8 cellular contexts compared by ENCODE assay signal in the genomic region with DNA sequence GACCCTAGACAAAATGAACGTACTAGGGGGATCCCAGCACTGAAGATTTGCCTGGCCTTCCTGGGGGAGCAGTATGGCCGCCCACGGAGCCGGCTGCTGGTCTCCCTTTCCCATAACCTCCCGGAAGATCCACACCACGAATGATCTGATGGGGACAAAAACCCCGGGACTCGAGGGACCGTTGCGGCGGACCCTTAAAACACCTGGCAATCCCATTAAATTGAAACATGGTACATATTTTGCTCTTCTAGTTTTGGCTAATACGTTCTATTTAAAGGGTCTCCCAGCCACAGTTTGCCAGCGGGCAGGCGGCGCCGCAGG. TPM values are rescaled to one million over a fixed set of nuclear protein-coding genes. Genes with fewer than 3 reads are reported as not detected.
A peak's percentile ranks its signal among the peaks of the same experiment; 100 is the strongest.
DNase-seq lines count a peak whose midpoint lies in the region; ATAC-seq and TF ChIP-seq lines count a peak whose summit lies in the region.

No MANE protein-coding gene starts in this region.

- DNase-seq in WERI-Rb-1 (no peak), glutamatergic neuron (no peak), NOMO-1 (lab: John Stamatoyannopoulos, UW; ENCODE audit: unreplicated experiment in 2 of 2) (no peak), cerebellar cortex (ENCODE audit: low spot score) (no peak), dermis blood vessel endothelial cell (no peak)

- no peaks in the 10 kb centered on the region for H3K9me3 ChIP-seq in WERI-Rb-1 (ENCODE audit: severe bottlenecking)

- peaks cover 5% of the 10 kb centered on the region for H3K27me3 ChIP-seq in WERI-Rb-1 (ENCODE audit: insufficient read depth, low read depth, severe bottlenecking)

- no peaks in the 10 kb centered on the region for H3K9me3 Mint-ChIP-seq in glutamatergic neuron (ENCODE audit: unreplicated experiment)

- H3K36me3 Mint-ChIP-seq in glutamatergic neuron (ENCODE audit: unreplicated experiment) = no peaks in the 10 kb centered on the region

- H3K27me3 Mint-ChIP-seq in glutamatergic neuron (ENCODE audit: unreplicated experiment) = peaks cover 6% of the 10 kb centered on the region

- TF ChIP-seq CTCF in WERI-Rb-1 (IDR thresholded peaks at IDR 0.05; ENCODE audit: low read depth, low read length) (no peak), glutamatergic neuron (IDR thresholded peaks at IDR 0.05; ENCODE audit: partially characterized antibody, unreplicated experiment) (no peak)

- H3K4me3 ChIP-seq in WERI-Rb-1 (ENCODE audit: low read depth, low read length) (peak overlapping the region; percentile 82; the same call in 1 of the 2 replicates), skin epidermis (peak overlapping the region; percentile 64 to 88 (median 74))

- ATAC-seq in GM21526 (IDR thresholded peaks at IDR 0.05; ENCODE audit: low FRiP score, unreplicated experiment) (peak; percentile 6), HG03342 (IDR thresholded peaks at IDR 0.05; ENCODE audit: unreplicated experiment) (no peak)

- no peaks in the 10 kb centered on the region for H3K4me1 Mint-ChIP-seq in glutamatergic neuron (ENCODE audit: low read depth, unreplicated experiment)

- peak overlapping the region; percentile 79 for H3K4me3 Mint-ChIP-seq in glutamatergic neuron (ENCODE audit: unreplicated experiment)

- H3K27ac Mint-ChIP-seq in glutamatergic neuron (ENCODE audit: unreplicated experiment) = peak overlapping the region; percentile 75

- no peaks in the 10 kb centered on the region for H3K36me3 ChIP-seq in WERI-Rb-1

- H3K27ac ChIP-seq in WERI-Rb-1 (peak overlapping the region; percentile 50), skin epidermis (peak overlapping the region in 20 of 21 experiments; percentile 68 to 97 (median 92))

RNA-seq across cellular contexts. Expression of a gene that starts 45.2 kb away (rescaled TPM):
- 67.6 TPM for total RNA-seq in glutamatergic neuron (ENCODE audit: unreplicated experiment)
- 24.8 and 26.5 TPM in 2 replicates for total RNA-seq in dermis blood vessel endothelial cell

RNA-seq across cellular contexts. Expression of a gene that starts 51.2 kb away (rescaled TPM):
- total RNA-seq in glutamatergic neuron (ENCODE audit: unreplicated experiment) = 89.9 TPM
- 59.9 and 81.3 TPM in 2 replicates for total RNA-seq in dermis blood vessel endothelial cell
